Comparison of ENCODE assay signal across 7 cellular contexts in genomic region chr1:156114101-156114918, GRCh38. TPM values are rescaled to one million over a fixed set of nuclear protein-coding genes. Genes with fewer than 3 reads are reported as not detected.
A peak's percentile ranks its signal among the peaks of the same experiment; 100 is the strongest.
DNase-seq lines count a peak whose midpoint lies in the region; ATAC-seq, FAIRE-seq and TF ChIP-seq lines count a peak whose summit lies in the region.

TSS of gene LMNA (plus strand) at chr1:156114711. CDS start at chr1:156114919, 208 bp downstream.

- peak; percentile 49 for ATAC-seq in GM18858 (IDR thresholded peaks at IDR 0.05; ENCODE audit: unreplicated experiment)
- peak; percentile 58 for ATAC-seq in HG03108 (IDR thresholded peaks at IDR 0.05; ENCODE audit: unreplicated experiment)

- H3K9me3 ChIP-seq in kidney (ENCODE audit: control insufficient read depth in 1 of 2, low read length in 2 of 2) = no peaks in the 10 kb centered on the region

- peak within 1 kb of the TSS; percentile 95 to 99 for H3K27ac ChIP-seq in kidney (ENCODE audit: low read depth in 2 of 2, low read length in 2 of 2)

- intact Hi-C loops in kidney (cut with DNase I) = no loop called here

- no peak for FAIRE-seq in kidney (lab: Jason Lieb, UNC)

- H3K4me3 ChIP-seq in kidney (ENCODE audit: low read length in 2 of 2) = peak within 1 kb of the TSS; percentile 89 to 99

- H3K36me3 ChIP-seq in kidney (ENCODE audit: control insufficient read depth in 1 of 2, insufficient read depth in 2 of 2, low read length in 2 of 2) = no peaks in the 10 kb centered on the region

- peak; percentile 82 for DNase-seq in NCI-H2227 (lab: John Stamatoyannopoulos, UW; ENCODE audit: unreplicated experiment)
- DNase-seq in activated CD4-positive, CD25-positive, alpha-beta regulatory T cell treated with anti-CD3 and anti-CD28 coated beads, Interleukin-2, amount 50 U/mL, for 72 hours = peak; percentile 75
- DNase-seq in cerebellar cortex (ENCODE audit: low spot score) = peak; percentile 95
- DNase-seq in kidney = peak; percentile 97
- DNase-seq in stimulated activated CD4-positive, alpha-beta T cell treated with anti-CD3 and anti-CD28 coated beads, Interleukin-15, amount 100 ng/mL, for 48 hours (ENCODE audit: low read depth in 2 of 2) = peak; percentile 72 to 77

- peaks cover 13 to 22% of the 10 kb centered on the region in 2 donors for H3K4me1 ChIP-seq in kidney (ENCODE audit: control insufficient read depth in 1 of 2, insufficient read depth in 1 of 2, low read depth in 1 of 2, low read length in 2 of 2)

- no peak for TF ChIP-seq CTCF in kidney (IDR thresholded peaks at IDR 0.05; ENCODE audit: borderline replicate concordance, extremely low read depth, insufficient read depth)

- H3K9ac ChIP-seq in kidney (ENCODE audit: low read length in 2 of 2) = peak within 1 kb of the TSS; percentile 89 to 100

RNA-seq across cellular contexts. Expression of gene LMNA, which starts in this region (rescaled TPM):
- 384 TPM for total RNA-seq in kidney
- 145 TPM for polyA plus RNA-seq in kidney (ENCODE audit: insufficient read depth, low read depth, low replicate concordance)

Comparison
In these comparisons a context has a peak if more than half of its experiments do, and no peak if none do; other contexts are left out.
1. Peak in every context shown above with its lines: DNase-seq, ATAC-seq, H3K4me3 ChIP-seq and H3K27ac ChIP-seq.